18 cellular contexts compared by ENCODE assay signal in genomic region chr5:124492444-124493224, GRCh38.
DNase-seq lines count a peak whose midpoint lies in the region; ATAC-seq and TF ChIP-seq lines count a peak whose summit lies in the region.
"Had no signal": no experiment of that assay in that cellular context is flagged by ENCODE, and none has a peak within 500 bp of the region (broad histone marks: within the 10 kb centered on the region; RNA-seq: fewer than 3 reads in every experiment).

No MANE protein-coding gene starts in this region.

- no peak overlapping the region for H4K5ac ChIP-seq in IMR-90 (ENCODE audit: low read depth, low read length)

- no peaks in the 10 kb centered on the region for H3K79me2 ChIP-seq in OCI-LY7 (ENCODE audit: insufficient read depth, low read depth, low read length)

- H2BK20ac ChIP-seq in IMR-90 (ENCODE audit: low read depth, low read length): no peak overlapping the region

- H3K9ac ChIP-seq in IMR-90 (ENCODE audit: low read depth, low read length): no peak overlapping the region
- H3K9ac ChIP-seq: BLaER1 had no signal

- no peak overlapping the region for H2BK120ac ChIP-seq in IMR-90 (ENCODE audit: low read depth, low read length)

- H3K9me1 ChIP-seq in IMR-90 (ENCODE audit: insufficient read depth, low read length): no peaks in the 10 kb centered on the region

- DNase-seq in IMR-90 (no peak), NCI-H2171 treated with DMSO at 0.1 percent for 48 hours (lab: John Stamatoyannopoulos, UW) (peak; percentile 30), dermis blood vessel endothelial cell (peak; percentile 6), natural killer cell (peak; percentile 19), OCI-LY7 (ENCODE audit: low spot score) (no peak), left colon (no peak), right atrium auricular region (ENCODE audit: low spot score) (no peak)
- DNase-seq: 8988T; Calu3; CD8-positive, alpha-beta T cell; DMS79 treated with DMSO at 0.1 percent for 48 hours; GF-D8; H7 had no signal

- ATAC-seq in IMR-90 (ENCODE audit: low read depth) (no peak), natural killer cell (peak; percentile 60 to 98 (median 68)), HG03097 (IDR thresholded peaks at IDR 0.05; ENCODE audit: low FRiP score, unreplicated experiment) (no peak), left colon (no peak)
- ATAC-seq: CD8-positive, alpha-beta T cell; GM23338 had no signal

- WGBS in IMR-90 (ENCODE audit: extremely low coverage in 2 of 2, insufficient read length in 1 of 2), 2 experiments: 100% methylated on average over 4 of the region's 13 CpGs; no CpG with 5 or more reads in 1 of the 2 experiments

- no peaks in the 10 kb centered on the region for H4K20me1 ChIP-seq in IMR-90 (ENCODE audit: insufficient read depth, low read length)
- no peaks in the 10 kb centered on the region for H4K20me1 ChIP-seq in OCI-LY7 (ENCODE audit: insufficient read depth, low read length)
- H4K20me1 ChIP-seq: BLaER1 had no signal

- no peak overlapping the region for H2AK5ac ChIP-seq in IMR-90 (ENCODE audit: low read depth, low read length)

- H3K27ac Mint-ChIP-seq in natural killer cell: no peak overlapping the region
- H3K27ac Mint-ChIP-seq: CD14-positive monocyte; CD8-positive, alpha-beta T cell; GM23338 had no signal

- no peak overlapping the region for H4K8ac ChIP-seq in IMR-90 (ENCODE audit: low read depth in 2 of 2, low read length in 2 of 2)

- H3K4me1 Mint-ChIP-seq in natural killer cell: no peaks in the 10 kb centered on the region
- H3K4me1 Mint-ChIP-seq: CD14-positive monocyte had no signal

- TF ChIP-seq RAD21 in IMR-90 (IDR thresholded peaks at IDR 0.05; ENCODE audit: low read length): no peak

- TF ChIP-seq POLR2A in IMR-90 (IDR thresholded peaks at IDR 0.05; ENCODE audit: low read depth, low read length): no peak

- no peak overlapping the region for H3K56ac ChIP-seq in IMR-90 (ENCODE audit: extremely low read depth, insufficient read depth, low read length)

- peaks cover 4 to 30% of the 10 kb centered on the region in 2 donors for H3K27me3 Mint-ChIP-seq in natural killer cell (ENCODE audit: low read depth in 2 of 2)

- H3K9me3 ChIP-seq in IMR-90 (ENCODE audit: control insufficient read depth, insufficient read depth, low read length): no peaks in the 10 kb centered on the region; the same call in 1 of the 2 replicates
- no peaks in the 10 kb centered on the region for H3K9me3 ChIP-seq in OCI-LY7 (ENCODE audit: low read length)
- peaks cover 0 to 16% of the 10 kb centered on the region in 2 donors for H3K9me3 ChIP-seq in right atrium auricular region

- no peak overlapping the region for H3K4me2 ChIP-seq in IMR-90 (ENCODE audit: low read depth, low read length)
- no peak overlapping the region for H3K4me2 ChIP-seq in OCI-LY7 (ENCODE audit: low read length)
- H3K4me2 ChIP-seq: BLaER1, GM23338 had no signal

- H3K9me3 Mint-ChIP-seq in natural killer cell: peaks cover 5 to 6% of the 10 kb centered on the region in 2 donors

- H3K14ac ChIP-seq in IMR-90 (replicated peaks; ENCODE audit: low read depth, low read length): no peak overlapping the region

- BruUV-seq in IMR-90 (replicated peaks; lab: Mats Ljungman, UMichigan): no TSS peak
- no TSS peak for BruUV-seq in OCI-LY7 (replicated peaks; lab: Mats Ljungman, UMichigan)

- H2AFZ ChIP-seq in IMR-90 (replicated peaks; ENCODE audit: low read length, poor library complexity) (peak overlapping the region; percentile 19), OCI-LY7 (ENCODE audit: low read length) (no peak overlapping the region)
- H2AFZ ChIP-seq: GM23338 had no signal

- CTCF ChIA-PET in IMR-90 (lab: Yijun Ruan, JAX): interaction anchor here (0.6 kb wide), 1 partner anchor 44 kb away, joined by 3 read pairs; no protein-coding TSS in a partner anchor
- CTCF ChIA-PET in OCI-LY7 (lab: Charles Lee; ENCODE audit: unreplicated experiment): no interaction called here

- peaks cover 7% of the 10 kb centered on the region for H3K36me3 Mint-ChIP-seq in natural killer cell
- H3K36me3 Mint-ChIP-seq: CD14-positive monocyte; CD8-positive, alpha-beta T cell had no signal

- intact Hi-C loops in IMR-90 (cut with micrococcal nuclease): no loop called here
- intact Hi-C loops in natural killer cell (cut with micrococcal nuclease): no loop called here
- intact Hi-C loops in OCI-LY7 (cut with micrococcal nuclease; ENCODE audit: unreplicated experiment): no loop called here
- intact Hi-C loops in left colon (cut with DNase I, micrococcal nuclease): no loop called here

- no peak overlapping the region for H2AK9ac ChIP-seq in IMR-90 (replicated peaks; ENCODE audit: low read depth, low read length, poor library complexity)

- no peak overlapping the region for H3K4me3 Mint-ChIP-seq in natural killer cell
- H3K4me3 Mint-ChIP-seq: CD14-positive monocyte; CD8-positive, alpha-beta T cell; GM23338 had no signal

- dilution Hi-C loops in IMR-90 (cut with HindIII; ENCODE audit: low sequenced_read_pairs, unreplicated experiment): no loop called here

- no peak overlapping the region for H3K4ac ChIP-seq in IMR-90 (ENCODE audit: low read depth, low read length)

- no peaks in the 10 kb centered on the region for H3K27me3 ChIP-seq in IMR-90 (ENCODE audit: control insufficient read depth, insufficient read depth, low read length)
- H3K27me3 ChIP-seq in right atrium auricular region: no peaks in the 10 kb centered on the region
- H3K27me3 ChIP-seq: BLaER1 had no signal

- no peaks in the 10 kb centered on the region for H3K79me1 ChIP-seq in IMR-90 (ENCODE audit: low read depth in 1 of 2, low read length in 2 of 2)

- POLR2A ChIA-PET in IMR-90 (lab: Charles Lee; ENCODE audit: unreplicated experiment): no interaction called here
- POLR2A ChIA-PET in OCI-LY7 (lab: Charles Lee): no interaction called here

- no peak overlapping the region for H4K91ac ChIP-seq in IMR-90 (ENCODE audit: insufficient read depth, low read depth, low read length)

- H2BK15ac ChIP-seq in IMR-90 (ENCODE audit: low read depth, low read length): no peak overlapping the region

- H2BK5ac ChIP-seq in IMR-90 (ENCODE audit: low read depth, low read length, poor library complexity, severe bottlenecking): no peak overlapping the region

- H3K4me1 ChIP-seq in IMR-90 (ENCODE audit: control insufficient read depth, insufficient read depth, low read length): no peaks in the 10 kb centered on the region
- H3K4me1 ChIP-seq in OCI-LY7 (ENCODE audit: insufficient read depth, low read length, poor library complexity, severe bottlenecking): no peaks in the 10 kb centered on the region
- H3K4me1 ChIP-seq in right atrium auricular region: no peaks in the 10 kb centered on the region
- H3K4me1 ChIP-seq: BLaER1 had no signal

- in situ Hi-C loops in IMR-90 (cut with MboI; ENCODE audit: low sequenced_read_pairs): no loop called here

- no peak overlapping the region for H3K23ac ChIP-seq in IMR-90 (ENCODE audit: low read depth, low read length)

- no peak overlapping the region for H3K4me3 ChIP-seq in IMR-90 (ENCODE audit: insufficient read depth, low read depth, low read length)
- no peak overlapping the region for H3K4me3 ChIP-seq in OCI-LY7 (ENCODE audit: low read depth, low read length, poor library complexity, severe bottlenecking)
- H3K4me3 ChIP-seq in right atrium auricular region: no peak overlapping the region
- H3K4me3 ChIP-seq: BLaER1, GM23338 had no signal

- H3K27ac ChIP-seq in IMR-90 (ENCODE audit: insufficient read depth, low read length) (no peak overlapping the region), OCI-LY7 (ENCODE audit: low read depth, low read length, poor library complexity, severe bottlenecking) (no peak overlapping the region), right atrium auricular region (no peak overlapping the region)
- H3K27ac ChIP-seq: BLaER1, HL-60 had no signal

- TF ChIP-seq CTCF in IMR-90 (conservative IDR thresholded peaks at IDR 0.05; ENCODE audit: low read depth, low read length) (no peak), natural killer cell (IDR thresholded peaks at IDR 0.05) (no peak), OCI-LY7 (conservative IDR thresholded peaks at IDR 0.05; ENCODE audit: low read length) (no peak), right atrium auricular region (IDR thresholded peaks at IDR 0.05) (no peak)

- no peak overlapping the region for H3K18ac ChIP-seq in IMR-90 (ENCODE audit: low read depth, low read length)

- H3K9me2 ChIP-seq in OCI-LY7 (ENCODE audit: insufficient read depth, low read length): no peaks in the 10 kb centered on the region

- no peaks in the 10 kb centered on the region for H3K36me3 ChIP-seq in IMR-90 (ENCODE audit: control insufficient read depth, insufficient read depth, low read length)
- no peaks in the 10 kb centered on the region for H3K36me3 ChIP-seq in OCI-LY7 (ENCODE audit: insufficient read depth, low read length)
- H3K36me3 ChIP-seq in right atrium auricular region: no peaks in the 10 kb centered on the region
- H3K36me3 ChIP-seq: BLaER1 had no signal

TF ChIP-seq in IMR-90, 13 proteins besides CTCF, POLR2A, EP300 and RAD21:
- TF ChIP-seq RFX5 (IDR thresholded peaks at IDR 0.05; ENCODE audit: low read depth, low read length) (no peak), CEBPB (IDR thresholded peaks at IDR 0.05; ENCODE audit: low read depth, low read length) (no peak), NFE2L2 (IDR thresholded peaks at IDR 0.05; ENCODE audit: low read depth, low read length) (no peak), BHLHE40 (IDR thresholded peaks at IDR 0.05; ENCODE audit: low read depth, low read length) (no peak), SMC3 (IDR thresholded peaks at IDR 0.05; ENCODE audit: low read depth, low read length) (no peak), FOS (IDR thresholded peaks at IDR 0.05; ENCODE audit: low read depth, low read length) (no peak), MXI1 (IDR thresholded peaks at IDR 0.05; ENCODE audit: borderline replicate concordance, low read depth, low read length) (no peak)

Comparison
In these comparisons a context has a peak if more than half of its experiments do, and no peak if none do; other contexts are left out.
1. ATAC-seq: peak in natural killer cell (3 of 3); none in IMR-90 (single experiment), HG03097 (single experiment) and left colon (single experiment).
2. DNase-seq: peak in NCI-H2171 treated with DMSO at 0.1 percent for 48 hours (single experiment), dermis blood vessel endothelial cell (single experiment) and natural killer cell (single experiment); none in IMR-90 (single experiment), OCI-LY7 (single experiment), left colon (0 of 2) and right atrium auricular region (single experiment).